Comparison of ENCODE assay signal across 22 cellular contexts in the genomic region with DNA sequence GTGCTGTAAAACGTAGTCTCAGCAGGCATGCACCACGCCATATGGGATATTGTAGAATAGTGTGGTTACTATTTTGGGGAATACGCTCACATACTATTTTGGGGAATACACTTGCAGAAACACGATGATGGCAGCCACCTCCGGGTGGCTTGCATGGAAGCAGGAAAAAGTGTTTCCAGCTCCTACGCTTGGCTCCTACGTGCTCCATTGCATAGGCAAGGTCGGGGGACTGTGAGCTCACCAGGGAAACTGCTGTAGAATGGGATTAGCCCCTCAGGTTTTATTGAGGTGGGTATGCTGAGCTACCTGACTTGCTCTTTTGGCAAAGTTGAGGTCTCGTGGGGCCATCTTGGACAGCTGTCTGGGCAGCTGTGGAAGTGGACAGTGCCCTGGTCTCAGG.
DNase-seq lines count a peak whose midpoint lies in the region; TF ChIP-seq lines count a peak whose summit lies in the region.
"Had no signal": no experiment of that assay in that cellular context is flagged by ENCODE, and none has a peak within 500 bp of the region (broad histone marks: within the 10 kb centered on the region; RNA-seq: fewer than 3 reads in every experiment).

No MANE protein-coding gene starts in this region.

- TF ChIP-seq CTCF in mesothelial cell of epicardium (IDR thresholded peaks at IDR 0.05; ENCODE audit: unreplicated experiment) (no peak), mammary epithelial cell (conservative IDR thresholded peaks at IDR 0.05 in 1 of 2, IDR thresholded peaks at IDR 0.05 in 1 of 2; ENCODE audit: extremely low read depth in 1 of 2, insufficient read depth in 1 of 2, low read depth in 1 of 2, low read length in 2 of 2) (no peak)

- intact Hi-C loops in mammary epithelial cell (cut with micrococcal nuclease): no loop called here

- H3K4me3 ChIP-seq in mammary epithelial cell (replicated peaks in 1 of 3; ENCODE audit: insufficient read depth in 1 of 3, low read depth in 2 of 3, low read length in 3 of 3): no peak overlapping the region
- H3K4me3 ChIP-seq: BLaER1 had no signal

- in situ Hi-C loops in mammary epithelial cell (cut with MboI; ENCODE audit: low sequenced_read_pairs in 2 of 2): no loop called here

- H3K79me2 ChIP-seq in mammary epithelial cell (ENCODE audit: insufficient read depth, low read length): no peaks in the 10 kb centered on the region

- H4K20me1 ChIP-seq in mammary epithelial cell (ENCODE audit: insufficient read depth, low read length): peaks cover 2% of the 10 kb centered on the region
- H4K20me1 ChIP-seq: BLaER1 had no signal

- H3K27ac ChIP-seq in mammary epithelial cell (ENCODE audit: insufficient read depth, low read depth, low read length): no peak overlapping the region
- H3K27ac ChIP-seq: BLaER1 had no signal

- dilution Hi-C loops in mammary epithelial cell (cut with HindIII; ENCODE audit: low sequenced_read_pairs): no loop called here

- no peak overlapping the region for H3K9ac ChIP-seq in mammary epithelial cell (ENCODE audit: insufficient read depth, low read length)
- H3K9ac ChIP-seq: BLaER1 had no signal

- no peaks in the 10 kb centered on the region for H3K4me1 ChIP-seq in mammary epithelial cell (ENCODE audit: insufficient read depth, low read length)
- H3K4me1 ChIP-seq: BE2C, BLaER1 had no signal

- H3K9me3 Mint-ChIP-seq in mesothelial cell of epicardium: no peaks in the 10 kb centered on the region
- no peaks in the 10 kb centered on the region for H3K9me3 Mint-ChIP-seq in activated naive CD8-positive, alpha-beta T cell treated with anti-CD3 and anti-CD28 coated beads for 36 hours
- H3K9me3 Mint-ChIP-seq: CD4-positive, CD25-positive, alpha-beta regulatory T cell; CD8-positive, alpha-beta memory T cell had no signal

- H3K9me3 ChIP-seq in mammary epithelial cell (replicated peaks; ENCODE audit: insufficient read depth, low read length): no peaks in the 10 kb centered on the region
- H3K9me3 ChIP-seq: BE2C, BLaER1 had no signal

- 80% methylated on average over 8 of the region's 9 CpGs for WGBS in mammary epithelial cell (ENCODE audit: low coverage, missing lambda C conversion rate)

- H3K36me3 ChIP-seq in mammary epithelial cell (ENCODE audit: insufficient read depth, low read length): no peaks in the 10 kb centered on the region
- H3K36me3 ChIP-seq: BE2C, BLaER1 had no signal

- BruUV-seq in mammary epithelial cell (replicated peaks; lab: Mats Ljungman, UMichigan): no TSS peak

- no peaks in the 10 kb centered on the region for H3K27me3 ChIP-seq in mammary epithelial cell (ENCODE audit: insufficient read depth, low read length)
- H3K27me3 ChIP-seq: BLaER1 had no signal

- no peaks in the 10 kb centered on the region for H3K36me3 Mint-ChIP-seq in mesothelial cell of epicardium
- no peaks in the 10 kb centered on the region for H3K36me3 Mint-ChIP-seq in activated naive CD8-positive, alpha-beta T cell treated with anti-CD3 and anti-CD28 coated beads for 36 hours
- H3K36me3 Mint-ChIP-seq: CD14-positive monocyte; CD4-positive, alpha-beta memory T cell; CD4-positive, CD25-positive, alpha-beta regulatory T cell; CD8-positive, alpha-beta memory T cell had no signal

- peak; percentile 6 for DNase-seq in middle frontal gyrus (ENCODE audit: extremely low spot score, low spot score)
- DNase-seq in putamen (ENCODE audit: low spot score): peak; percentile 42
- no peak for DNase-seq in mesothelial cell of epicardium (ENCODE audit: low spot score in 2 of 2, unreplicated experiment in 2 of 2)
- DNase-seq in mammary epithelial cell: no peak
- no peak for DNase-seq in activated naive CD8-positive, alpha-beta T cell treated with anti-CD3 and anti-CD28 coated beads for 36 hours
- DNase-seq: 8988T; ACHN; BE2C; C1 segment of cervical spinal cord; CD4-positive, alpha-beta memory T cell; CD4-positive, CD25-positive, alpha-beta regulatory T cell; CD8-positive, alpha-beta memory T cell; COR-L47; DMS 273 treated with DMSO at 0.1 percent for 48 hours; DMS153; DMS53; DMS79; DND-41; EL; GF-D8 had no signal

- no peak overlapping the region for H2AFZ ChIP-seq in mammary epithelial cell (ENCODE audit: low read depth, low read length)

- H3K27me3 Mint-ChIP-seq in mesothelial cell of epicardium (ENCODE audit: low read depth): no peaks in the 10 kb centered on the region
- peaks cover 5% of the 10 kb centered on the region for H3K27me3 Mint-ChIP-seq in activated naive CD8-positive, alpha-beta T cell treated with anti-CD3 and anti-CD28 coated beads for 36 hours

- CTCF ChIA-PET in mammary epithelial cell (lab: Charles Lee; ENCODE audit: low non-redundant PET): interaction anchor here (0.6 kb wide), 1 partner anchor 143 kb away, joined by 4 read pairs; no protein-coding TSS in a partner anchor

- no peak overlapping the region for H3K4me2 ChIP-seq in mammary epithelial cell (ENCODE audit: insufficient read depth, low read depth, low read length)
- H3K4me2 ChIP-seq: BLaER1 had no signal

- H3K4me1 Mint-ChIP-seq in mesothelial cell of epicardium: no peaks in the 10 kb centered on the region
- H3K4me1 Mint-ChIP-seq in activated naive CD8-positive, alpha-beta T cell treated with anti-CD3 and anti-CD28 coated beads for 36 hours: no peaks in the 10 kb centered on the region
- H3K4me1 Mint-ChIP-seq: CD14-positive monocyte; CD4-positive, alpha-beta memory T cell; CD4-positive, CD25-positive, alpha-beta regulatory T cell had no signal

- H3K4me3 Mint-ChIP-seq in mesothelial cell of epicardium: no peak overlapping the region
- H3K4me3 Mint-ChIP-seq in activated naive CD8-positive, alpha-beta T cell treated with anti-CD3 and anti-CD28 coated beads for 36 hours: no peak overlapping the region
- H3K4me3 Mint-ChIP-seq: CD14-positive monocyte; CD4-positive, CD25-positive, alpha-beta regulatory T cell; CD8-positive, alpha-beta memory T cell had no signal

- no peak overlapping the region for H3K27ac Mint-ChIP-seq in mesothelial cell of epicardium
- no peak overlapping the region for H3K27ac Mint-ChIP-seq in activated naive CD8-positive, alpha-beta T cell treated with anti-CD3 and anti-CD28 coated beads for 36 hours
- H3K27ac Mint-ChIP-seq: CD4-positive, alpha-beta memory T cell; CD4-positive, CD25-positive, alpha-beta regulatory T cell had no signal

Comparison
In these comparisons a context has a peak if more than half of its experiments do, and no peak if none do; other contexts are left out.
1. DNase-seq: peak in middle frontal gyrus (single experiment) and putamen (single experiment); none in mesothelial cell of epicardium (0 of 2), mammary epithelial cell (single experiment) and activated naive CD8-positive, alpha-beta T cell treated with anti-CD3 and anti-CD28 coated beads for 36 hours (single experiment).